In genomic region chr20:38127920-38128528, GRCh38 we compare ENCODE assay signal across 21 cellular contexts. TPM values are rescaled to one million over a fixed set of nuclear protein-coding genes. Genes with fewer than 3 reads are reported as not detected.
A peak's percentile ranks its signal among the peaks of the same experiment; 100 is the strongest.
DNase-seq lines count a peak whose midpoint lies in the region; ATAC-seq, FAIRE-seq and TF ChIP-seq lines count a peak whose summit lies in the region.
"Had no signal": no experiment of that assay in that cellular context is flagged by ENCODE, and none has a peak within 500 bp of the region (broad histone marks: within the 10 kb centered on the region; RNA-seq: fewer than 3 reads in every experiment).

No MANE protein-coding gene starts in this region.

- in situ Hi-C loops in GM23248 (cut with MboI) = no loop called here

- H4K20me1 ChIP-seq in GM23248 (ENCODE audit: insufficient read depth) = no peaks in the 10 kb centered on the region

- DNase-seq in GM23248 = no peak
- peak in 5 of 7 donors; percentile 2 to 46 (median 8) for DNase-seq in adrenal gland
- DNase-seq in kidney = peak; percentile 35
- DNase-seq in psoas muscle = peak in 1 of 2 donors; percentile 32
- no peak for DNase-seq in NCI-H524 (lab: John Stamatoyannopoulos, UW)
- DNase-seq in occipital lobe (lab: John Stamatoyannopoulos, UW) = no peak
- DNase-seq in effector CD4-positive, alpha-beta T cell = no peak
- DNase-seq: activated CD4-positive, alpha-beta memory T cell treated with anti-CD3 and anti-CD28 coated beads, Interleukin-2, amount 10 ng/mL, durations not matched to agents 7 days and 5 days; hypothalamus; MG63; NCI-H69; stimulated activated CD4-positive, alpha-beta T cell treated with anti-CD3 and anti-CD28 coated beads, Interleukin-4, amount 100 ng/mL, for 4 hours had no signal

- no peaks in the 10 kb centered on the region for H3K36me3 ChIP-seq in GM23248 (ENCODE audit: low read depth)
- peaks cover 0 to 7% of the 10 kb centered on the region in 2 donors for H3K36me3 ChIP-seq in adrenal gland (replicated peaks in 1 of 2)
- no peaks in the 10 kb centered on the region for H3K36me3 ChIP-seq in kidney (ENCODE audit: control insufficient read depth in 1 of 2, insufficient read depth in 2 of 2, low read length in 2 of 2)
- peaks cover 0 to 31% of the 10 kb centered on the region in 2 donors for H3K36me3 ChIP-seq in psoas muscle (ENCODE audit: insufficient read depth in 1 of 2, low read depth in 1 of 2)
- H3K36me3 ChIP-seq: HAP-1 had no signal

- H3K9me2 ChIP-seq in GM23248 (ENCODE audit: insufficient read depth) = no peaks in the 10 kb centered on the region

- FAIRE-seq in kidney (lab: Jason Lieb, UNC) = no peak
- FAIRE-seq: colon, GM12891, urothelium cell line had no signal

- ATAC-seq in psoas muscle = no peak
- ATAC-seq in HG02840 (IDR thresholded peaks at IDR 0.05; ENCODE audit: low FRiP score, unreplicated experiment) = no peak
- ATAC-seq: esophagus mucosa; natural killer cell treated with Interleukin-12 subunit alpha and Interleukin-12 subunit beta and Interleukin-15 and Interleukin-18, amount 100 ng/mL, for 72 hours had no signal

- 95 to 96% methylated on average over 9 of the region's 9 CpGs for WGBS in GM23248 (ENCODE audit: low coverage in 1 of 2, low lambda C conversion rate in 2 of 2, missing lambda C conversion rate in 2 of 2), 2 experiments
- WGBS in adrenal gland, 4 donors = 87 to 94% (median 89%) methylated on average over 9 of the region's 9 CpGs
- 88 to 93% (median 92%) methylated on average over 9 of the region's 9 CpGs for WGBS in psoas muscle, 3 donors

- no peak overlapping the region for H2AFZ ChIP-seq in GM23248

- H3K9ac ChIP-seq in GM23248 = peak overlapping the region; percentile 11; the same call in 1 of the 2 replicates
- no peak overlapping the region for H3K9ac ChIP-seq in kidney (ENCODE audit: low read length in 2 of 2)

- peaks cover 18% of the 10 kb centered on the region for H3K4me1 ChIP-seq in GM23248 (ENCODE audit: insufficient read depth)
- H3K4me1 ChIP-seq in adrenal gland (replicated peaks in 1 of 2) = peaks cover 3 to 20% of the 10 kb centered on the region in 2 donors
- H3K4me1 ChIP-seq in kidney (ENCODE audit: control insufficient read depth in 1 of 2, insufficient read depth in 1 of 2, low read depth in 1 of 2, low read length in 2 of 2) = peaks cover 10 to 13% of the 10 kb centered on the region in 2 donors
- peaks cover 18% of the 10 kb centered on the region for H3K4me1 ChIP-seq in psoas muscle
- H3K4me1 ChIP-seq: HAP-1 had no signal

- H3K4me2 ChIP-seq in GM23248 (ENCODE audit: unreplicated experiment) = no peak overlapping the region

- no peak overlapping the region for H3K4me3 ChIP-seq in GM23248
- H3K4me3 ChIP-seq in adrenal gland = no peak overlapping the region
- no peak overlapping the region for H3K4me3 ChIP-seq in kidney (ENCODE audit: low read length in 2 of 2)
- no peak overlapping the region for H3K4me3 ChIP-seq in psoas muscle
- H3K4me3 ChIP-seq: HAP-1, left lung, MG63 had no signal

- H3K27me3 ChIP-seq in GM23248 (replicated peaks; ENCODE audit: insufficient read depth) (no peaks in the 10 kb centered on the region), adrenal gland (no peaks in the 10 kb centered on the region), psoas muscle (ENCODE audit: insufficient read depth in 3 of 3, low read length in 2 of 3) (no peaks in the 10 kb centered on the region)
- H3K27me3 ChIP-seq: left lung, MG63 had no signal

- no peak for TF ChIP-seq CTCF in adrenal gland (IDR thresholded peaks at IDR 0.05)
- TF ChIP-seq CTCF in kidney (IDR thresholded peaks at IDR 0.05; ENCODE audit: borderline replicate concordance, extremely low read depth, insufficient read depth) = no peak
- TF ChIP-seq CTCF in psoas muscle (IDR thresholded peaks at IDR 0.05) = no peak

- no peak for TF ChIP-seq POLR2A in adrenal gland (IDR thresholded peaks at IDR 0.05)

- intact Hi-C loops in adrenal gland (cut with DNase I) = no loop called here
- intact Hi-C loops in kidney (cut with DNase I) = no loop called here
- intact Hi-C loops in psoas muscle (cut with DNase I) = no loop called here

- no peaks in the 10 kb centered on the region for H3K9me3 ChIP-seq in GM23248 (ENCODE audit: low read depth)
- H3K9me3 ChIP-seq in adrenal gland (replicated peaks in 1 of 3) = no peaks in the 10 kb centered on the region
- no peaks in the 10 kb centered on the region for H3K9me3 ChIP-seq in kidney (ENCODE audit: control insufficient read depth in 1 of 2, low read length in 2 of 2)
- H3K9me3 ChIP-seq in psoas muscle = no peaks in the 10 kb centered on the region
- H3K9me3 ChIP-seq: HAP-1, left lung, MG63 had no signal

- no peaks in the 10 kb centered on the region for H3K79me2 ChIP-seq in GM23248 (ENCODE audit: insufficient read depth)

- H3K27ac ChIP-seq in GM23248 = peak overlapping the region; percentile 49
- H3K27ac ChIP-seq in adrenal gland = peak overlapping the region in 1 of 5 donors; percentile 83
- no peak overlapping the region for H3K27ac ChIP-seq in kidney (ENCODE audit: low read depth in 2 of 2, low read length in 2 of 2)
- peak overlapping the region; percentile 66 for H3K27ac ChIP-seq in psoas muscle

- H3F3A ChIP-seq in GM23248 (ENCODE audit: insufficient read depth) = peaks cover 25% of the 10 kb centered on the region

RNA-seq across cellular contexts. Expression of gene TGM2, which starts 37.0 kb away (rescaled TPM):
- 311 and 339 TPM in 2 replicates for total RNA-seq in GM23248 (2014; rRNA removed; shearing (Covaris generic))
- polyA plus RNA-seq in GM23248 (2016; fragmentation: Nextera tagmentation; extraction: Ambion mirVana) (254 and 269 TPM in 2 replicates), adrenal gland (10 to 100 TPM; 32.1 to 60.8 (median 46.9) TPM), kidney (ENCODE audit: insufficient read depth, low read depth, low replicate concordance) (44.6 TPM), psoas muscle (100 to 1,000 TPM in 1 of 3 donors, 10 to 100 TPM in 2; 23.6 to 168 (median 57.4) TPM)
- total RNA-seq in adrenal gland (100 to 1,000 TPM in 6 of 8 donors, 10 to 100 TPM in 2; 41.9 to 262 (median 149) TPM), kidney (611 TPM), psoas muscle (100 to 1,000 TPM in 3 of 4 donors, 10 to 100 TPM in 1; 38.0 to 235 (median 134) TPM), occipital lobe (3.7 TPM)
- total RNA-seq: activated T-helper 1 cell treated with anti-CD3 and anti-CD28 coated beads, Interleukin-12 subunit alpha, Interleukin-12 subunit beta, Interleukin-2, Interleukin-4 antibody, amounts not matched to agents 30 ng/mL and 10 ng/mL and 1 ng/mL, durations not matched to agents 14 hours and 24 hours and 36 hours had no signal

Comparison
In these comparisons a context has a peak if more than half of its experiments do, and no peak if none do; other contexts are left out.
1. DNase-seq: peak in adrenal gland (5 of 7) and kidney (single experiment); none in GM23248 (single experiment), NCI-H524 (0 of 2), occipital lobe (single experiment) and effector CD4-positive, alpha-beta T cell (single experiment).
2. H3K27ac ChIP-seq: peak in GM23248 (single experiment) and psoas muscle (single experiment); none in kidney (0 of 2).